Comparison of ENCODE assay signal across 9 cellular contexts in genomic region chr15:72285927-72286516, GRCh38. TPM values are rescaled to one million over a fixed set of nuclear protein-coding genes. Genes with fewer than 3 reads are reported as not detected.
DNase-seq lines count a peak whose midpoint lies in the region; ATAC-seq and TF ChIP-seq lines count a peak whose summit lies in the region.
"Had no signal": no experiment of that assay in that cellular context is flagged by ENCODE, and none has a peak within 500 bp of the region (broad histone marks: within the 10 kb centered on the region; RNA-seq: fewer than 3 reads in every experiment).

No MANE protein-coding gene starts in this region.

- no peak overlapping the region for H3K27ac ChIP-seq in gastroesophageal sphincter
- H3K27ac ChIP-seq: BLaER1 had no signal

- TF ChIP-seq POLR2A in gastroesophageal sphincter (IDR thresholded peaks at IDR 0.05) = no peak

- H3K4me3 ChIP-seq in gastroesophageal sphincter = no peak overlapping the region
- H3K4me3 ChIP-seq: BLaER1 had no signal

- no peaks in the 10 kb centered on the region for H3K9me3 ChIP-seq in gastroesophageal sphincter
- H3K9me3 ChIP-seq: BLaER1 had no signal

- no peaks in the 10 kb centered on the region for H3K27me3 ChIP-seq in gastroesophageal sphincter
- H3K27me3 ChIP-seq: BLaER1 had no signal

- TF ChIP-seq CTCF in gastroesophageal sphincter (IDR thresholded peaks at IDR 0.05) = peak in 3 of 4 experiments; percentile 48 to 68 (median 59)

- DNase-seq in NCI-H1105 treated with DMSO at 0.1 percent for 48 hours (lab: John Stamatoyannopoulos, UW) (peak; percentile 7), NCI-H1105 (lab: John Stamatoyannopoulos, UW) (no peak), NOMO-1 treated with DMSO at 0.1 percent for 48 hours (lab: John Stamatoyannopoulos, UW; ENCODE audit: unreplicated experiment) (peak; percentile 22), cerebellum (ENCODE audit: low spot score) (no peak), NCI-H1436 treated with DMSO at 0.1 percent for 48 hours (lab: John Stamatoyannopoulos, UW) (no peak)
- DNase-seq in activated T-cell treated with anti-CD3 and anti-CD28 coated beads, Interleukin-2, amount 50 U/mL, for 48 hours = peak; percentile 39 to 61
- DNase-seq in stimulated activated CD4-positive, alpha-beta T cell treated with anti-CD3 and anti-CD28 coated beads, Interleukin-1b, Interleukin-23, amount 100 ng/mL, for 24 hours (ENCODE audit: low read depth in 4 of 4, low spot score in 1 of 4) = peak in 3 of 4 experiments; percentile 22 to 43 (median 26)

- peak; percentile 40 for ATAC-seq in gastroesophageal sphincter

- H3K36me3 ChIP-seq in gastroesophageal sphincter = peaks cover 0 to 9% of the 10 kb centered on the region in 2 donors

- no peaks in the 10 kb centered on the region for H3K4me1 ChIP-seq in gastroesophageal sphincter
- H3K4me1 ChIP-seq: BLaER1 had no signal

- 41% methylated on average over 2 of the region's 10 CpGs; no CpG with 5 or more reads in 1 of the 2 donors for WGBS in gastroesophageal sphincter (ENCODE audit: low coverage in 1 of 2), 2 donors

- no peak for TF ChIP-seq EP300 in gastroesophageal sphincter (IDR thresholded peaks at IDR 0.05)

RNA-seq across cellular contexts. Expression of gene PARP6, which starts 13.7 kb away (rescaled TPM):
- total RNA-seq in gastroesophageal sphincter (10 to 100 TPM; 38.2 to 98.7 (median 71.4) TPM), cerebellum (68.8 TPM)

RNA-seq across cellular contexts. Expression of gene CELF6, which starts 33.9 kb away (rescaled TPM):
- total RNA-seq in gastroesophageal sphincter = 1 to 10 TPM in 3 of 4 donors, under 1 TPM in 1; 0.42 to 5.4 (median 2.9) TPM
- total RNA-seq in cerebellum = 7.3 TPM

RNA-seq across cellular contexts. Expression of gene PKM, which starts 55.0 kb away (rescaled TPM):
- 100 to 1,000 TPM; 343 to 646 (median 543) TPM for total RNA-seq in gastroesophageal sphincter
- 327 TPM for total RNA-seq in cerebellum

Comparison
In these comparisons a context has a peak if more than half of its experiments do, and no peak if none do; other contexts are left out.
1. DNase-seq: peak in NCI-H1105 treated with DMSO at 0.1 percent for 48 hours (single experiment), NOMO-1 treated with DMSO at 0.1 percent for 48 hours (single experiment), activated T-cell treated with anti-CD3 and anti-CD28 coated beads, Interleukin-2, amount 50 U/mL, for 48 hours (2 of 2) and stimulated activated CD4-positive, alpha-beta T cell treated with anti-CD3 and anti-CD28 coated beads, Interleukin-1b, Interleukin-23, amount 100 ng/mL, for 24 hours (3 of 4); none in NCI-H1105 (single experiment), cerebellum (single experiment) and NCI-H1436 treated with DMSO at 0.1 percent for 48 hours (single experiment).